19 cellular contexts compared by ENCODE assay signal in genomic region chr2:15787535-15788457, GRCh38.
DNase-seq lines count a peak whose midpoint lies in the region; ATAC-seq, FAIRE-seq and TF ChIP-seq lines count a peak whose summit lies in the region.
"Had no signal": no experiment of that assay in that cellular context is flagged by ENCODE, and none has a peak within 500 bp of the region (broad histone marks: within the 10 kb centered on the region; RNA-seq: fewer than 3 reads in every experiment).

No MANE protein-coding gene starts in this region.

- H3K27ac Mint-ChIP-seq in nephron progenitor cell: peak overlapping the region; percentile 13
- H3K27ac Mint-ChIP-seq: CD4-positive, CD25-positive, alpha-beta regulatory T cell; CD8-positive, alpha-beta T cell had no signal

- TF ChIP-seq EP300 in K562 (IDR thresholded peaks at IDR 0.05; ENCODE audit: low read length): no peak

- H2AFZ ChIP-seq in K562 (ENCODE audit: low read depth, low read length): no peak overlapping the region

- H3K27ac ChIP-seq in HEK293 (ENCODE audit: extremely low read depth, low read depth, low read length) (no peak overlapping the region), K562 (ENCODE audit: extremely low read depth, low read depth, low read length) (no peak overlapping the region), left ventricle myocardium inferior (replicated peaks) (no peak overlapping the region), heart left ventricle (no peak overlapping the region)

- DNase-seq in K562 (ENCODE audit: extremely low read depth in 1 of 4, low spot score in 3 of 4): no peak
- DNase-seq in nephron progenitor cell: no peak
- no peak for DNase-seq in urothelium cell line (ENCODE audit: low spot score)
- DNase-seq in left ventricle myocardium inferior: no peak
- DNase-seq in heart left ventricle: no peak
- no peak for DNase-seq in NCI-H1105 treated with DMSO at 0.1 percent for 48 hours (lab: John Stamatoyannopoulos, UW)
- DNase-seq: C1 segment of cervical spinal cord; Caco-2; CD4-positive, CD25-positive, alpha-beta regulatory T cell; CD8-positive, alpha-beta T cell; DMS153; DND-41; GOT3; H7; HCEC 1CT had no signal

- 3% methylated on average over 3 of the region's 3 CpGs for WGBS in K562 (ENCODE audit: insufficient coverage, low coverage, missing lambda C conversion rate)
- WGBS in heart left ventricle, 4 donors: 84 to 85% (median 85%) methylated on average over 3 of the region's 3 CpGs

- intact Hi-C loops in K562 (cut with micrococcal nuclease) (no loop called here), left ventricle myocardium inferior (cut with micrococcal nuclease) (no loop called here), heart left ventricle (cut with DNase I) (no loop called here)

- H3K9me3 Mint-ChIP-seq in nephron progenitor cell: no peaks in the 10 kb centered on the region
- H3K9me3 Mint-ChIP-seq: CD8-positive, alpha-beta T cell had no signal

- H3K9me1 ChIP-seq in K562 (ENCODE audit: control insufficient read depth, insufficient read depth, low read length): no peaks in the 10 kb centered on the region

- CTCF ChIA-PET in HEK293 (lab: Yijun Ruan, JAX): no interaction called here
- CTCF ChIA-PET in K562 (lab: Yijun Ruan, JAX; ENCODE audit: low intra/inter-chr PET ratio): no interaction called here

- H3K4me2 ChIP-seq in K562 (ENCODE audit: insufficient read depth, low read length): no peak overlapping the region

- peaks cover 70% of the 10 kb centered on the region for H3K4me1 Mint-ChIP-seq in nephron progenitor cell
- H3K4me1 Mint-ChIP-seq: CD4-positive, CD25-positive, alpha-beta regulatory T cell had no signal

- TF ChIP-seq CTCF in HEK293 (tag by site-specific recombination; IDR thresholded peaks at IDR 0.05) (no peak), K562 (IDR thresholded peaks at IDR 0.05 in 2 of 3, conservative IDR thresholded peaks at IDR 0.05 in 1 of 3; ENCODE audit: insufficient read depth in 2 of 3, low read depth in 1 of 3, low read length in 3 of 3) (no peak), nephron progenitor cell (IDR thresholded peaks at IDR 0.05) (no peak), left ventricle myocardium inferior (IDR thresholded peaks at IDR 0.05; ENCODE audit: borderline replicate concordance) (no peak), heart left ventricle (IDR thresholded peaks at IDR 0.05) (no peak)

- no peak for FAIRE-seq in K562 (lab: Jason Lieb, UNC)
- FAIRE-seq in urothelium cell line (lab: Jason Lieb, UNC): peak; percentile 88
- FAIRE-seq: G401.6, GM12878, GM19239 had no signal

- TF ChIP-seq POLR2A in K562 (conservative IDR thresholded peaks at IDR 0.05) (no peak), heart left ventricle (IDR thresholded peaks at IDR 0.05) (no peak)

- no peaks in the 10 kb centered on the region for H4K20me1 ChIP-seq in K562 (replicated peaks; ENCODE audit: control insufficient read depth, insufficient read depth, low read length)

- H3K4me3 ChIP-seq in HEK293 (ENCODE audit: low read depth, low read length) (no peak overlapping the region), K562 (no peak overlapping the region), left ventricle myocardium inferior (no peak overlapping the region), heart left ventricle (no peak overlapping the region)
- H3K4me3 ChIP-seq: GM12878 had no signal

- H3K36me3 ChIP-seq in HEK293 (ENCODE audit: control insufficient read depth in 2 of 2, insufficient read depth in 1 of 2, low read length in 2 of 2): no peaks in the 10 kb centered on the region
- no peaks in the 10 kb centered on the region for H3K36me3 ChIP-seq in K562 (ENCODE audit: control insufficient read depth, insufficient read depth, low read length)
- no peaks in the 10 kb centered on the region for H3K36me3 ChIP-seq in left ventricle myocardium inferior
- H3K36me3 ChIP-seq in heart left ventricle: no peaks in the 10 kb centered on the region

- H3K27me3 Mint-ChIP-seq in nephron progenitor cell (ENCODE audit: low read depth, poor library complexity): peaks cover 14% of the 10 kb centered on the region

- no peak overlapping the region for H3K9ac ChIP-seq in K562 (ENCODE audit: insufficient read depth in 1 of 2, low read depth in 2 of 2, low read length in 2 of 2)

- H3K4me3 Mint-ChIP-seq in nephron progenitor cell: peak overlapping the region; percentile 33
- H3K4me3 Mint-ChIP-seq: CD4-positive, CD25-positive, alpha-beta regulatory T cell; CD8-positive, alpha-beta T cell had no signal

- no peaks in the 10 kb centered on the region for H3K4me1 ChIP-seq in HEK293 (ENCODE audit: control insufficient read depth, insufficient read depth, low read length)
- H3K4me1 ChIP-seq in K562 (replicated peaks in 1 of 2; ENCODE audit: control insufficient read depth in 2 of 2, insufficient read depth in 2 of 2, low read length in 2 of 2): no peaks in the 10 kb centered on the region
- H3K4me1 ChIP-seq in left ventricle myocardium inferior: peaks cover 7% of the 10 kb centered on the region
- peaks cover 0 to 8% (median 0%) of the 10 kb centered on the region in 12 donors for H3K4me1 ChIP-seq in heart left ventricle

- POLR2A ChIA-PET in HEK293 (lab: Yijun Ruan, JAX) (no interaction called here), K562 (lab: Yijun Ruan, JAX) (interaction anchor here (0.6 kb wide), 1 partner anchor 16 kb away, joined by 3 read pairs; no protein-coding TSS in a partner anchor)

- H3K79me2 ChIP-seq in K562 (ENCODE audit: control insufficient read depth, insufficient read depth, low read length): no peaks in the 10 kb centered on the region

- BruUV-seq in K562 (replicated peaks; lab: Mats Ljungman, UMichigan): no TSS peak

- no peaks in the 10 kb centered on the region for H3K36me3 Mint-ChIP-seq in nephron progenitor cell (ENCODE audit: low read depth)
- H3K36me3 Mint-ChIP-seq: CD4-positive, CD25-positive, alpha-beta regulatory T cell; CD8-positive, alpha-beta T cell had no signal

- no peak for ATAC-seq in K562
- no peak for ATAC-seq in heart left ventricle
- ATAC-seq: CD8-positive, alpha-beta T cell; GM12878 had no signal

- H3K27me3 ChIP-seq in K562 (ENCODE audit: control insufficient read depth in 2 of 2, insufficient read depth in 2 of 2, low read length in 2 of 2) (peaks cover 9 to 46% of the 10 kb centered on the region in 2 experiments), left ventricle myocardium inferior (ENCODE audit: low read depth) (peaks cover 26% of the 10 kb centered on the region), heart left ventricle (peaks cover 0 to 23% (median 0%) of the 10 kb centered on the region in 9 donors)

- in situ Hi-C loops in K562 (cut with MboI): no loop called here

- H3K9me3 ChIP-seq in HEK293 (ENCODE audit: control insufficient read depth, insufficient read depth, low read depth, low read length): no peaks in the 10 kb centered on the region
- no peaks in the 10 kb centered on the region for H3K9me3 ChIP-seq in K562 (replicated peaks; ENCODE audit: control insufficient read depth, insufficient read depth, low read depth, low read length)
- H3K9me3 ChIP-seq in left ventricle myocardium inferior (replicated peaks): no peaks in the 10 kb centered on the region
- H3K9me3 ChIP-seq in heart left ventricle: no peaks in the 10 kb centered on the region
- H3K9me3 ChIP-seq: Caco-2 had no signal

- TF ChIP-seq RAD21 in K562 (CRISPR knock-in tag; conservative IDR thresholded peaks at IDR 0.05 in 1 of 2, IDR thresholded peaks at IDR 0.05 in 1 of 2): no peak

TF ChIP-seq in HEK293, 187 proteins besides CTCF, POLR2A, EP300 and RAD21:
- TF ChIP-seq ZBTB17 (tag by site-specific recombination; IDR thresholded peaks at IDR 0.05): peak; percentile 98
- TF ChIP-seq ZNF366 (tag by site-specific recombination; conservative IDR thresholded peaks at IDR 0.05): peak; percentile 95
- TF ChIP-seq ATF2 (tag by site-specific recombination; IDR thresholded peaks at IDR 0.05; ENCODE audit: low read depth): no peak
- no peak for TF ChIP-seq ZNF768 (tag by site-specific recombination; IDR thresholded peaks at IDR 0.05)

TF ChIP-seq in K562, 482 proteins besides CTCF, POLR2A, EP300 and RAD21:
- no peak for TF ChIP-seq SMARCA4 (IDR thresholded peaks at IDR 0.05)
- TF ChIP-seq HIVEP1 (CRISPR knock-in tag; IDR thresholded peaks at IDR 0.05): no peak
- no peak for TF ChIP-seq STAT5B (CRISPR knock-in tag; IDR thresholded peaks at IDR 0.05)
- no peak for TF ChIP-seq SMAD1 (IDR thresholded peaks at IDR 0.05; ENCODE audit: low read depth, low read length, partially characterized antibody)
- TF ChIP-seq OTX1 (CRISPR knock-in tag; IDR thresholded peaks at IDR 0.05): 0 out of 2 replicates have a peak, but pooled peaks have one; percentile 28

Comparison
In these comparisons a context has a peak if more than half of its experiments do, and no peak if none do; other contexts are left out.
1. Of the 44 proteins assayed by ChIP-seq in both K562 and HEK293: peak only in K562: none; only in HEK293: ZBTB17; in both: none; in neither: 43.